In the genomic region with DNA sequence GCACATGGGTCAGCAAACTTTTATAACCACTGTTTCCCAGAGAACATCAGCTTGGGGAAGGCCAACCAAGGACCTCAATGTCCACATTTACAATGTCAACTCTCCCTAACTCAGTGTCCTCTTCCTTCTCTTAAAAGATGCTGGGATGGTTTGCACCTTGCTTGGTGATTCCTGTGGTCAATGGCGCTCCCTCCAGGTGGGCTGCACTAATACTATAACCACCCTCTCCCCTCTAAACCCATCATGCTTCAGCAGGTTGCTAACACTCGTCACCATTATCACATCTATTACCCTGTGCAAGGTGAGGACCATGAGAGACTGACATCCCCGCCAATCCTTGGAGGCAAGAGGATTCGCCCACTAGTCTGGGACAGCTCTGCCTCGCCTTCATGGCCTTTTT, we compare ENCODE assay signal across 16 cellular contexts.
DNase-seq lines count a peak whose midpoint lies in the region; ATAC-seq and TF ChIP-seq lines count a peak whose summit lies in the region.
"Had no signal": no experiment of that assay in that cellular context is flagged by ENCODE, and none has a peak within 500 bp of the region (broad histone marks: within the 10 kb centered on the region; RNA-seq: fewer than 3 reads in every experiment).

No MANE protein-coding gene starts in this region.

- no peaks in the 10 kb centered on the region for H3K79me1 ChIP-seq in H9 (ENCODE audit: insufficient read depth, low read depth, low read length, poor library complexity, severe bottlenecking)

- no peaks in the 10 kb centered on the region for H3K4me1 Mint-ChIP-seq in H9
- H3K4me1 Mint-ChIP-seq in WTC11: no peaks in the 10 kb centered on the region
- no peaks in the 10 kb centered on the region for H3K4me1 Mint-ChIP-seq in endodermal cell
- H3K4me1 Mint-ChIP-seq in activated CD8-positive, alpha-beta memory T cell treated with anti-CD3 and anti-CD28 coated beads, Interleukin-2, amount 10 ng/mL, durations not matched to agents 7 days and 5 days: no peaks in the 10 kb centered on the region
- H3K4me1 Mint-ChIP-seq: B cell had no signal

- H4K91ac ChIP-seq in H9 (ENCODE audit: insufficient read length, low read depth, low read length): no peak overlapping the region

- 0 out of 2 replicates have a peak, but pooled peaks cover 2% of the 10 kb centered on the region for H3K79me2 ChIP-seq in H9 (ENCODE audit: insufficient read depth, low read length)

- H2BK120ac ChIP-seq in H9 (ENCODE audit: low read depth, low read length, poor library complexity, severe bottlenecking): no peak overlapping the region

- H3K4me3 ChIP-seq in endodermal cell (ENCODE audit: low read length): no peak overlapping the region
- H3K4me3 ChIP-seq: GM12878 had no signal

- no peak overlapping the region for H4K5ac ChIP-seq in H9 (ENCODE audit: insufficient read length, low read depth, low read length)

- no peak overlapping the region; a peak in 1 of 7 replicates for H3K27ac Mint-ChIP-seq in H9
- H3K27ac Mint-ChIP-seq in WTC11: no peak overlapping the region
- H3K27ac Mint-ChIP-seq in endodermal cell: no peak overlapping the region
- no peak overlapping the region for H3K27ac Mint-ChIP-seq in activated CD8-positive, alpha-beta memory T cell treated with anti-CD3 and anti-CD28 coated beads, Interleukin-2, amount 10 ng/mL, durations not matched to agents 7 days and 5 days
- H3K27ac Mint-ChIP-seq: B cell; CD4-positive, alpha-beta T cell had no signal

- no peak overlapping the region for H3K23ac ChIP-seq in H9 (ENCODE audit: insufficient read length, low read depth, low read length)

- H3K9ac ChIP-seq in H9 (ENCODE audit: extremely low read depth, insufficient read length, low read length) (no peak overlapping the region), endodermal cell (ENCODE audit: extremely low read depth, low read length, poor library complexity, severe bottlenecking) (no peak overlapping the region)

- DNase-seq in H9 (no peak), WTC11 (ENCODE audit: low spot score) (no peak), endodermal cell (peak; percentile 49), mucosa of gallbladder (ENCODE audit: low spot score) (no peak)
- no peak for DNase-seq in activated CD8-positive, alpha-beta memory T cell treated with anti-CD3 and anti-CD28 coated beads, Interleukin-2, amount 10 ng/mL, durations not matched to agents 7 days and 5 days
- DNase-seq: C1 segment of cervical spinal cord; Calu3; CD4-positive, alpha-beta T cell; DMS 273 treated with DMSO at 0.1 percent for 48 hours; DMS79; H7 had no signal

- ATAC-seq in WTC11 (peak; percentile 67), HG03521 (IDR thresholded peaks at IDR 0.05; ENCODE audit: unreplicated experiment) (no peak)
- no peak for ATAC-seq in activated CD8-positive, alpha-beta memory T cell treated with anti-CD3 and anti-CD28 coated beads, Interleukin-2, amount 10 ng/mL, durations not matched to agents 7 days and 5 days
- ATAC-seq: GM12878, HepG2 had no signal

- no peaks in the 10 kb centered on the region for H3K36me3 ChIP-seq in endodermal cell (ENCODE audit: control insufficient read depth, insufficient read depth, low read length)

- CTCF ChIA-PET in WTC11 (lab: Charles Lee): interaction anchor here (0.5 to 0.9 kb wide), 2 partner anchors 30 to 227 kb away, joined by 3 to 4 read pairs; no protein-coding TSS in a partner anchor
- CTCF ChIA-PET in activated CD8-positive, alpha-beta memory T cell treated with anti-CD3 and anti-CD28 coated beads, Interleukin-2, amount 10 ng/mL, durations not matched to agents 7 days and 5 days (lab: Charles Lee): interaction anchor here (1.0 kb wide), 1 partner anchor 341 kb away, joined by 3 read pairs; no protein-coding TSS in a partner anchor

- POLR2A ChIA-PET in WTC11 (lab: Charles Lee): no interaction called here

- no peak overlapping the region for H4K8ac ChIP-seq in H9 (replicated peaks; ENCODE audit: insufficient read length, low read depth, low read length)

- WGBS in H9 (ENCODE audit: extremely low coverage, insufficient read length, low lambda C conversion rate): no CpG with 5 or more reads among the region's 5 CpGs
- 87 to 94% methylated on average over 4 to 5 of the region's 5 CpGs for WGBS in endodermal cell (ENCODE audit: insufficient coverage in 1 of 2, insufficient read length in 1 of 2), 2 experiments

- H3K27me3 ChIP-seq in H9 (ENCODE audit: insufficient read depth, low read length) (no peaks in the 10 kb centered on the region), endodermal cell (ENCODE audit: control insufficient read depth, insufficient read depth, low read length, poor library complexity, severe bottlenecking) (no peaks in the 10 kb centered on the region)

- no peak overlapping the region for H2BK20ac ChIP-seq in H9 (ENCODE audit: low read depth, low read length, poor library complexity, severe bottlenecking)

- TF ChIP-seq CTCF in H9 (conservative IDR thresholded peaks at IDR 0.05) (peak; percentile 28; the same call in 2 of the 3 replicates), WTC11 (IDR thresholded peaks at IDR 0.05) (no peak), endodermal cell (conservative IDR thresholded peaks at IDR 0.05) (peak; percentile 40)

- no peaks in the 10 kb centered on the region for H3K23me2 ChIP-seq in H9 (ENCODE audit: insufficient read length, low read depth, low read length, poor library complexity, severe bottlenecking)

- H3K14ac ChIP-seq in H9 (ENCODE audit: insufficient read depth, low read length): no peak overlapping the region

- H3K36me3 Mint-ChIP-seq in H9 (ENCODE audit: insufficient read depth in 1 of 3, low read depth in 3 of 3) (no peaks in the 10 kb centered on the region), WTC11 (no peaks in the 10 kb centered on the region), endodermal cell (ENCODE audit: low read depth) (no peaks in the 10 kb centered on the region)
- no peaks in the 10 kb centered on the region for H3K36me3 Mint-ChIP-seq in activated CD8-positive, alpha-beta memory T cell treated with anti-CD3 and anti-CD28 coated beads, Interleukin-2, amount 10 ng/mL, durations not matched to agents 7 days and 5 days

- no peak overlapping the region for H2AK5ac ChIP-seq in H9 (ENCODE audit: insufficient read length, low read length)

- H2BK12ac ChIP-seq in H9 (ENCODE audit: insufficient read length, low read depth, low read length): no peak overlapping the region

- no peak overlapping the region for H2AFZ ChIP-seq in H9 (ENCODE audit: low read length)

- no peak overlapping the region for H3K56ac ChIP-seq in H9 (ENCODE audit: insufficient read length, low read depth, low read length)

- no peaks in the 10 kb centered on the region for H4K20me1 ChIP-seq in H9 (ENCODE audit: control insufficient read depth, insufficient read depth, insufficient read length)

- H3K4me3 Mint-ChIP-seq in H9: no peak overlapping the region
- no peak overlapping the region for H3K4me3 Mint-ChIP-seq in WTC11
- H3K4me3 Mint-ChIP-seq in endodermal cell: no peak overlapping the region
- no peak overlapping the region for H3K4me3 Mint-ChIP-seq in activated CD8-positive, alpha-beta memory T cell treated with anti-CD3 and anti-CD28 coated beads, Interleukin-2, amount 10 ng/mL, durations not matched to agents 7 days and 5 days
- H3K4me3 Mint-ChIP-seq: B cell; CD4-positive, alpha-beta T cell had no signal

- H3K27me3 Mint-ChIP-seq in H9 (ENCODE audit: low read depth) (no peaks in the 10 kb centered on the region), WTC11 (ENCODE audit: low read depth) (no peaks in the 10 kb centered on the region), endodermal cell (ENCODE audit: insufficient read depth) (no peaks in the 10 kb centered on the region)
- peaks cover 35% of the 10 kb centered on the region for H3K27me3 Mint-ChIP-seq in activated CD8-positive, alpha-beta memory T cell treated with anti-CD3 and anti-CD28 coated beads, Interleukin-2, amount 10 ng/mL, durations not matched to agents 7 days and 5 days

- no peak overlapping the region for H3K18ac ChIP-seq in H9 (ENCODE audit: insufficient read length, low read depth, low read length)

- H3K27ac ChIP-seq in H9 (ENCODE audit: insufficient read length, low read depth, low read length): no peak overlapping the region
- no peak overlapping the region for H3K27ac ChIP-seq in endodermal cell (ENCODE audit: low read depth, low read length)
- H3K27ac ChIP-seq in temporal lobe (ENCODE audit: low read depth, low read length): peak overlapping the region; percentile 2

- no peak overlapping the region for H3K4me2 ChIP-seq in H9 (ENCODE audit: insufficient read depth, insufficient read length, low read length)

- H3K4ac ChIP-seq in H9 (ENCODE audit: low read depth, low read length): no peak overlapping the region

- no peak overlapping the region for H2BK5ac ChIP-seq in H9 (ENCODE audit: insufficient read length, low read length)

- H3K9me3 ChIP-seq in H9 (ENCODE audit: control insufficient read depth, low read depth, low read length): no peaks in the 10 kb centered on the region
- H3K9me3 ChIP-seq in endodermal cell (ENCODE audit: control insufficient read depth, low read length): no peaks in the 10 kb centered on the region

- H3K4me1 ChIP-seq in H9 (ENCODE audit: insufficient read depth, low read length) (no peaks in the 10 kb centered on the region), endodermal cell (ENCODE audit: control insufficient read depth, insufficient read depth, low read length) (no peaks in the 10 kb centered on the region)

- H2BK15ac ChIP-seq in H9 (ENCODE audit: low read depth, low read length): no peak overlapping the region

- no peak overlapping the region for H3T11ph ChIP-seq in H9 (ENCODE audit: low read length)

- no peaks in the 10 kb centered on the region for H3K9me3 Mint-ChIP-seq in H9
- H3K9me3 Mint-ChIP-seq in WTC11: no peaks in the 10 kb centered on the region
- H3K9me3 Mint-ChIP-seq in endodermal cell: no peaks in the 10 kb centered on the region
- no peaks in the 10 kb centered on the region for H3K9me3 Mint-ChIP-seq in activated CD8-positive, alpha-beta memory T cell treated with anti-CD3 and anti-CD28 coated beads, Interleukin-2, amount 10 ng/mL, durations not matched to agents 7 days and 5 days (ENCODE audit: low read depth)
- H3K9me3 Mint-ChIP-seq: CD4-positive, alpha-beta T cell had no signal

TF ChIP-seq in WTC11, 78 proteins besides CTCF, POLR2A, EP300 and RAD21 (continues in another document):
- TF ChIP-seq TP53 (CRISPR knock-in tag; IDR thresholded peaks at IDR 0.05) (no peak), HMGA2 (CRISPR knock-in tag; IDR thresholded peaks at IDR 0.05) (no peak), RELA (CRISPR knock-in tag; IDR thresholded peaks at IDR 0.05; ENCODE audit: borderline replicate concordance) (no peak), NR2C2 (CRISPR knock-in tag; IDR thresholded peaks at IDR 0.05) (no peak)
